In genomic region chr6:79079425-79080130, GRCh38 we compare ENCODE assay signal across 8 cellular contexts. TPM values are rescaled to one million over a fixed set of nuclear protein-coding genes. Genes with fewer than 3 reads are reported as not detected.
DNase-seq lines count a peak whose midpoint lies in the region; ATAC-seq and TF ChIP-seq lines count a peak whose summit lies in the region.

No MANE protein-coding gene starts in this region.

- H3K27me3 ChIP-seq in lower lobe of right lung (ENCODE audit: low read depth) (no peaks in the 10 kb centered on the region), vagina (no peaks in the 10 kb centered on the region)

- H3K4me1 ChIP-seq in lower lobe of right lung, result peaks cover 32% of the 10 kb centered on the region
- H3K4me1 ChIP-seq in vagina, result peaks cover 26% of the 10 kb centered on the region

- peak; percentile 12 for DNase-seq in Caki2 (ENCODE audit: low read depth)
- DNase-seq in astrocyte of the hippocampus (ENCODE audit: low read depth, low spot score), result peak; percentile 59
- DNase-seq in lower lobe of right lung, result no peak
- DNase-seq in vagina (ENCODE audit: extremely low spot score in 2 of 2), result no peak

- in situ Hi-C loops in Caki2 (cut with HindIII; ENCODE audit: low pct_unique_long_range_greater_than_20kb, low sequenced_read_pairs), result no loop called here

- H3K36me3 ChIP-seq in KOPT-K1 (ENCODE audit: insufficient read depth, low read length), result peaks cover 10% of the 10 kb centered on the region; the same call in 1 of the 2 replicates
- no peaks in the 10 kb centered on the region for H3K36me3 ChIP-seq in lower lobe of right lung
- no peaks in the 10 kb centered on the region for H3K36me3 ChIP-seq in vagina

- intact Hi-C loops in lower lobe of right lung (cut with DNase I), result loop anchor here (10.0 kb wide), 1 partner anchor 155 kb away; the partner anchor contains the start of gene HMGN3
- intact Hi-C loops in vagina (cut with DNase I), result loop anchor here (5.0 kb wide), 1 partner anchor 153 kb away; the partner anchor contains the start of gene HMGN3

- TF ChIP-seq CTCF in lower lobe of right lung (IDR thresholded peaks at IDR 0.05), result no peak
- TF ChIP-seq CTCF in vagina (IDR thresholded peaks at IDR 0.05), result no peak

- ATAC-seq in lower lobe of right lung (no peak), HG03135 (IDR thresholded peaks at IDR 0.05; ENCODE audit: unreplicated experiment) (no peak), HG03521 (IDR thresholded peaks at IDR 0.05; ENCODE audit: unreplicated experiment) (no peak), GM18873 (IDR thresholded peaks at IDR 0.05; ENCODE audit: low FRiP score, unreplicated experiment) (no peak)

- TF ChIP-seq POLR2A in vagina (IDR thresholded peaks at IDR 0.05), result no peak

- H3K4me3 ChIP-seq in lower lobe of right lung (peak overlapping the region; percentile 78), vagina (peak overlapping the region; percentile 85 to 92)

- H3K9me3 ChIP-seq in KOPT-K1 (ENCODE audit: insufficient read depth, low read length, poor library complexity, severe bottlenecking), result no peaks in the 10 kb centered on the region
- no peaks in the 10 kb centered on the region for H3K9me3 ChIP-seq in lower lobe of right lung
- no peaks in the 10 kb centered on the region for H3K9me3 ChIP-seq in vagina

- peak overlapping the region; percentile 85 for H3K27ac ChIP-seq in KOPT-K1 (ENCODE audit: low read depth, low read length, poor library complexity, severe bottlenecking)
- H3K27ac ChIP-seq in lower lobe of right lung, result peak overlapping the region; percentile 96
- H3K27ac ChIP-seq in vagina, result peak overlapping the region; percentile 99

RNA-seq across cellular contexts. Expression of gene PHIP, which starts 1.5 kb away (rescaled TPM):
- total RNA-seq in Caki2 (2014; rRNA removed; shearing (Covaris generic); ENCODE audit: low replicate concordance), result 6.2 and 6.5 TPM in 2 replicates
- 35.6 TPM for total RNA-seq in lower lobe of right lung
- total RNA-seq in vagina, result 32.9 TPM

Comparison
In these comparisons a context has a peak if more than half of its experiments do, and no peak if none do; other contexts are left out.
1. DNase-seq: peak in Caki2 (single experiment) and astrocyte of the hippocampus (single experiment); none in lower lobe of right lung (single experiment) and vagina (0 of 2).
2. Peak in every context shown above with its lines, with median percentiles within 50 percentile points of each other: H3K27ac ChIP-seq.